Comparison of ENCODE assay signal across 1 cellular context in the genomic region with DNA sequence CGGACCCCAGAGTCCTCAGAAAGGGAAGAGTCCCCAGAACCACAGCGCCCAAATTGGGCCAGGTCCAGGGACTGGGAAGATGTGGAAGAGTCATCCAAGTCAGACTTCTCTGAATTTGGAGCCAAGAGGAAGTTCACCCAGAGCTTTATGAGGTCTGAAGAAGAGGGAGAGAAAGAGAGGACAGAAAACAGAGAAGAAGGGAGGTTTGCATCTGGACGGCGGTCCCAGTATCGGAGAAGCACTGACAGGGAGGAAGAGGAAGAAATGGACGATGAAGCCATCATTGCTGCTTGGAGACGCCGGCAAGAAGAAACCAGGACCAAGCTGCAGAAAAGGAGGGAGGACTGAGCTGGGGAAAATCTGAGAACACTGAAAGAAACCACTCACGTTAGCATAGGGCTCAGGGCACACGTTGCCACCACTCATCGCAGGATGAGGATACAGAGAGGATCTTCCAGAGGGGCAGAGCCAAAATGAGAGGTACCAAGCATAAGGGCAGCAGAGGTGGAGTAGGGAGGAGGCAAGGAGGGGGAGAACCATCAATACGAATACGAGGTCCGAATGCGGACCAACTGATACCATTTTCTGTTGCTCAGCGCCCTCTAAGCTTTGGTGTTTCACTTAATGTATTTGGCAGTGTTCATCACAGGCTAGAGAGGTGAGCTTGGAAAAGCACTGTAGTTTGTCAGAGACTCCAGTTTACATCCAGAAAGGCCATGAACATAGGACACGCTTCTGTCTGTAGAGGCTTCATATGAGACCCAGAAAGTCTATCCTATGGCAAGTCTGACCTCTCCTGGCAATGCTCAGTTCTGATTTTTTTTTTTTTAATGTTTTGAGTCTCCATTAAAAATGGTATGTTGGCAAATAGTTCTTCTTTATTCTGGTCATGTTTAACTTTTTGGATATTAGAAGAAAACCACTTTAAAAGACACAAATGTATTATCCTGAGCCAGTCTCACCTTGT.
TF ChIP-seq lines count a peak whose summit lies in the region.

No MANE protein-coding gene starts in this region.

TF ChIP-seq in K562, 482 proteins besides CTCF, POLR2A, EP300 and RAD21 (continued from another document):
- TF ChIP-seq, protein P1, sequence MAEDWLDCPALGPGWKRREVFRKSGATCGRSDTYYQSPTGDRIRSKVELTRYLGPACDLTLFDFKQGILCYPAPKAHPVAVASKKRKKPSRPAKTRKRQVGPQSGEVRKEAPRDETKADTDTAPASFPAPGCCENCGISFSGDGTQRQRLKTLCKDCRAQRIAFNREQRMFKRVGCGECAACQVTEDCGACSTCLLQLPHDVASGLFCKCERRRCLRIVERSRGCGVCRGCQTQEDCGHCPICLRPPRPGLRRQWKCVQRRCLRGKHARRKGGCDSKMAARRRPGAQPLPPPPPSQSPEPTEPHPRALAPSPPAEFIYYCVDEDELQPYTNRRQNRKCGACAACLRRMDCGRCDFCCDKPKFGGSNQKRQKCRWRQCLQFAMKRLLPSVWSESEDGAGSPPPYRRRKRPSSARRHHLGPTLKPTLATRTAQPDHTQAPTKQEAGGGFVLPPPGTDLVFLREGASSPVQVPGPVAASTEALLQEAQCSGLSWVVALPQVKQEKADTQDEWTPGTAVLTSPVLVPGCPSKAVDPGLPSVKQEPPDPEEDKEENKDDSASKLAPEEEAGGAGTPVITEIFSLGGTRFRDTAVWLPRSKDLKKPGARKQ (CRISPR knock-in tag; IDR thresholded peaks at IDR 0.05): no peak
- no peak for TF ChIP-seq BMI1 (IDR thresholded peaks at IDR 0.05; ENCODE audit: low read length)
- TF ChIP-seq HEY1 (CRISPR knock-in tag; IDR thresholded peaks at IDR 0.05; ENCODE audit: borderline replicate concordance): no peak
- TF ChIP-seq, protein P2, sequence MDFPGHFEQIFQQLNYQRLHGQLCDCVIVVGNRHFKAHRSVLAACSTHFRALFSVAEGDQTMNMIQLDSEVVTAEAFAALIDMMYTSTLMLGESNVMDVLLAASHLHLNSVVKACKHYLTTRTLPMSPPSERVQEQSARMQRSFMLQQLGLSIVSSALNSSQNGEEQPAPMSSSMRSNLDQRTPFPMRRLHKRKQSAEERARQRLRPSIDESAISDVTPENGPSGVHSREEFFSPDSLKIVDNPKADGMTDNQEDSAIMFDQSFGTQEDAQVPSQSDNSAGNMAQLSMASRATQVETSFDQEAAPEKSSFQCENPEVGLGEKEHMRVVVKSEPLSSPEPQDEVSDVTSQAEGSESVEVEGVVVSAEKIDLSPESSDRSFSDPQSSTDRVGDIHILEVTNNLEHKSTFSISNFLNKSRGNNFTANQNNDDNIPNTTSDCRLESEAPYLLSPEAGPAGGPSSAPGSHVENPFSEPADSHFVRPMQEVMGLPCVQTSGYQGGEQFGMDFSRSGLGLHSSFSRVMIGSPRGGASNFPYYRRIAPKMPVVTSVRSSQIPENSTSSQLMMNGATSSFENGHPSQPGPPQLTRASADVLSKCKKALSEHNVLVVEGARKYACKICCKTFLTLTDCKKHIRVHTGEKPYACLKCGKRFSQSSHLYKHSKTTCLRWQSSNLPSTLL (IDR thresholded peaks at IDR 0.05): no peak
- no peak for TF ChIP-seq U2AF1 (optimal IDR thresholded peaks at IDR 0.05; ENCODE audit: low read depth, low read length)
- no peak for TF ChIP-seq MXI1 (IDR thresholded peaks at IDR 0.05; ENCODE audit: low read depth, low read length)
- no peak for TF ChIP-seq PTBP1 (IDR thresholded peaks at IDR 0.05; ENCODE audit: low read depth, low read length)
- no peak for TF ChIP-seq KLF16 (IDR thresholded peaks at IDR 0.05)
- no peak for TF ChIP-seq ZFP1 (CRISPR knock-in tag; IDR thresholded peaks at IDR 0.05)
- TF ChIP-seq SETDB1 (IDR thresholded peaks at IDR 0.05; ENCODE audit: low read length): no peak
- TF ChIP-seq TAF15 (IDR thresholded peaks at IDR 0.05; ENCODE audit: low read depth, low read length): no peak
- TF ChIP-seq ZNF589 (CRISPR knock-in tag; IDR thresholded peaks at IDR 0.05; ENCODE audit: low read depth): no peak
